1 cellular context compared by ENCODE assay signal in the genomic region with DNA sequence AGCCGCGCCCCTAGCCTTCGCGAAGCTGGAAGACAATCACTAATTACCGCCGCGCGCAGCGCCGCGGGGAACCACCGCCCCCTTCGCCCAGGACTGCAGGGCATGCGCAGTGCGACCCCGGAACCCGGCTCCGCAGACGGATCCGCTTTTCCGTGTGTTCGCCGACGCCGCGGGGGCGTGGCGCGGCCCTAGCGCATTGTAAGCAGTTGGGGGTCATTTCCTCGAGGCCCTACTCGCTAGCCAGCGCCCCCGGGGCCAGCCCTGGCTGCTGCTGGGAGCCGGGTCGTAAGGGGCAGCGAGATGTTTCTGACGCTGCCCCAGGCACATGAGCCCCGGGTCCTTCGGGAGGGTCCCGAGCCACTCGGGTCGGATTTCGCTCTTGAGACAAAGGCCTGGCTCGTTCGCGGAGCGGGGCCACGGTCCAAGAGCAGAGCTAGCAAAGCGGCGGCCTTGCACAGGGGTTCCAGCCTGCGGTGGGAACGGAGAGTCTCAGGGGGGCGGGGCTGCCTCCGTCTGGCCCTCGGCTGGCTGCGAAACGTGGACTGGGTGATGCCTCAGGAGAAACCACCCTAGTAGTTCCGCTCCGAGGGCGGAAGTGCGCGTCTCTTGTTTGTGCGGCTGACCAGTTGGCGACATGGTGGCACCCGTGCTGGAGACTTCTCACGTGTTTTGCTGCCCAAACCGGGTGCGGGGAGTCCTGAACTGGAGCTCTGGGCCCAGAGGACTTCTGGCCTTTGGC.
TF ChIP-seq lines count a peak whose summit lies in the region.

A gene with protein sequence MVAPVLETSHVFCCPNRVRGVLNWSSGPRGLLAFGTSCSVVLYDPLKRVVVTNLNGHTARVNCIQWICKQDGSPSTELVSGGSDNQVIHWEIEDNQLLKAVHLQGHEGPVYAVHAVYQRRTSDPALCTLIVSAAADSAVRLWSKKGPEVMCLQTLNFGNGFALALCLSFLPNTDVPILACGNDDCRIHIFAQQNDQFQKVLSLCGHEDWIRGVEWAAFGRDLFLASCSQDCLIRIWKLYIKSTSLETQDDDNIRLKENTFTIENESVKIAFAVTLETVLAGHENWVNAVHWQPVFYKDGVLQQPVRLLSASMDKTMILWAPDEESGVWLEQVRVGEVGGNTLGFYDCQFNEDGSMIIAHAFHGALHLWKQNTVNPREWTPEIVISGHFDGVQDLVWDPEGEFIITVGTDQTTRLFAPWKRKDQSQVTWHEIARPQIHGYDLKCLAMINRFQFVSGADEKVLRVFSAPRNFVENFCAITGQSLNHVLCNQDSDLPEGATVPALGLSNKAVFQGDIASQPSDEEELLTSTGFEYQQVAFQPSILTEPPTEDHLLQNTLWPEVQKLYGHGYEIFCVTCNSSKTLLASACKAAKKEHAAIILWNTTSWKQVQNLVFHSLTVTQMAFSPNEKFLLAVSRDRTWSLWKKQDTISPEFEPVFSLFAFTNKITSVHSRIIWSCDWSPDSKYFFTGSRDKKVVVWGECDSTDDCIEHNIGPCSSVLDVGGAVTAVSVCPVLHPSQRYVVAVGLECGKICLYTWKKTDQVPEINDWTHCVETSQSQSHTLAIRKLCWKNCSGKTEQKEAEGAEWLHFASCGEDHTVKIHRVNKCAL (plus strand): TSS at position 600 of the 739 bp plus-strand sequence. CDS start 35 bp downstream, at position 635.
A gene with protein sequence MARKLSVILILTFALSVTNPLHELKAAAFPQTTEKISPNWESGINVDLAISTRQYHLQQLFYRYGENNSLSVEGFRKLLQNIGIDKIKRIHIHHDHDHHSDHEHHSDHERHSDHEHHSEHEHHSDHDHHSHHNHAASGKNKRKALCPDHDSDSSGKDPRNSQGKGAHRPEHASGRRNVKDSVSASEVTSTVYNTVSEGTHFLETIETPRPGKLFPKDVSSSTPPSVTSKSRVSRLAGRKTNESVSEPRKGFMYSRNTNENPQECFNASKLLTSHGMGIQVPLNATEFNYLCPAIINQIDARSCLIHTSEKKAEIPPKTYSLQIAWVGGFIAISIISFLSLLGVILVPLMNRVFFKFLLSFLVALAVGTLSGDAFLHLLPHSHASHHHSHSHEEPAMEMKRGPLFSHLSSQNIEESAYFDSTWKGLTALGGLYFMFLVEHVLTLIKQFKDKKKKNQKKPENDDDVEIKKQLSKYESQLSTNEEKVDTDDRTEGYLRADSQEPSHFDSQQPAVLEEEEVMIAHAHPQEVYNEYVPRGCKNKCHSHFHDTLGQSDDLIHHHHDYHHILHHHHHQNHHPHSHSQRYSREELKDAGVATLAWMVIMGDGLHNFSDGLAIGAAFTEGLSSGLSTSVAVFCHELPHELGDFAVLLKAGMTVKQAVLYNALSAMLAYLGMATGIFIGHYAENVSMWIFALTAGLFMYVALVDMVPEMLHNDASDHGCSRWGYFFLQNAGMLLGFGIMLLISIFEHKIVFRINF (minus strand): TSS at position 41 of the 739 bp plus-strand sequence. CDS start 2,333 bp downstream, outside the sequence.

TF ChIP-seq in K562, 482 proteins besides CTCF, POLR2A, EP300 and RAD21 (continued from another document and continues in another):
- TF ChIP-seq, protein P1, sequence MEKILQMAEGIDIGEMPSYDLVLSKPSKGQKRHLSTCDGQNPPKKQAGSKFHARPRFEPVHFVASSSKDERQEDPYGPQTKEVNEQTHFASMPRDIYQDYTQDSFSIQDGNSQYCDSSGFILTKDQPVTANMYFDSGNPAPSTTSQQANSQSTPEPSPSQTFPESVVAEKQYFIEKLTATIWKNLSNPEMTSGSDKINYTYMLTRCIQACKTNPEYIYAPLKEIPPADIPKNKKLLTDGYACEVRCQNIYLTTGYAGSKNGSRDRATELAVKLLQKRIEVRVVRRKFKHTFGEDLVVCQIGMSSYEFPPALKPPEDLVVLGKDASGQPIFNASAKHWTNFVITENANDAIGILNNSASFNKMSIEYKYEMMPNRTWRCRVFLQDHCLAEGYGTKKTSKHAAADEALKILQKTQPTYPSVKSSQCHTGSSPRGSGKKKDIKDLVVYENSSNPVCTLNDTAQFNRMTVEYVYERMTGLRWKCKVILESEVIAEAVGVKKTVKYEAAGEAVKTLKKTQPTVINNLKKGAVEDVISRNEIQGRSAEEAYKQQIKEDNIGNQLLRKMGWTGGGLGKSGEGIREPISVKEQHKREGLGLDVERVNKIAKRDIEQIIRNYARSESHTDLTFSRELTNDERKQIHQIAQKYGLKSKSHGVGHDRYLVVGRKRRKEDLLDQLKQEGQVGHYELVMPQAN (IDR thresholded peaks at IDR 0.05; ENCODE audit: borderline replicate concordance), result peak; percentile 99
- TF ChIP-seq ZC3H11A (IDR thresholded peaks at IDR 0.05; ENCODE audit: low read depth, low read length) (no peak), MEF2A (IDR thresholded peaks at IDR 0.05; ENCODE audit: control insufficient read depth, low read depth, low read length) (no peak), GABPA (tag; conservative IDR thresholded peaks at IDR 0.05; ENCODE audit: low read depth) (peak; percentile 97), CTBP1 (IDR thresholded peaks at IDR 0.05; ENCODE audit: borderline replicate concordance) (0 out of 2 replicates have a peak, but pooled peaks have one; percentile 22), MTA3 (IDR thresholded peaks at IDR 0.05; ENCODE audit: borderline replicate concordance) (peak; percentile 57; the same call in 1 of the 2 replicates), ZNF121 (CRISPR knock-in tag; conservative IDR thresholded peaks at IDR 0.05) (no peak), ZNF445 (CRISPR knock-in tag; IDR thresholded peaks at IDR 0.05; ENCODE audit: low read depth) (no peak), PTRF (tag; IDR thresholded peaks at IDR 0.05) (no peak), ZNF75A (CRISPR knock-in tag; IDR thresholded peaks at IDR 0.05) (no peak), CHD1 (IDR thresholded peaks at IDR 0.05; ENCODE audit: low read length) (peak; percentile 96), TEAD1 (CRISPR knock-in tag; IDR thresholded peaks at IDR 0.05) (peak in 1 of 2 experiments; percentile 50; a peak in 1 of 4 replicates), FOXJ2 (tag; IDR thresholded peaks at IDR 0.05) (no peak), CHD2 (IDR thresholded peaks at IDR 0.05; ENCODE audit: low read depth, low read length) (peak; percentile 57; the same call in 1 of the 2 replicates), ZNF232 (CRISPR knock-in tag; IDR thresholded peaks at IDR 0.05) (peak; percentile 85; the same call in 1 of the 2 replicates), ZNF444 (CRISPR knock-in tag; IDR thresholded peaks at IDR 0.05) (no peak), MAZ (CRISPR knock-in tag; conservative IDR thresholded peaks at IDR 0.05 in 1 of 2, IDR thresholded peaks at IDR 0.05 in 1 of 2) (peak; percentile 88; a peak in 3 of 4 replicates), TGIF2 (CRISPR knock-in tag; IDR thresholded peaks at IDR 0.05) (peak; percentile 54; the same call in 1 of the 2 replicates), MTA1 (IDR thresholded peaks at IDR 0.05; ENCODE audit: borderline replicate concordance) (peak; percentile 37; the same call in 1 of the 2 replicates), NRF1 (conservative IDR thresholded peaks at IDR 0.05 in 1 of 2, IDR thresholded peaks at IDR 0.05 in 1 of 2) (peak; percentile 96 to 97), TCF7 (IDR thresholded peaks at IDR 0.05; ENCODE audit: borderline replicate concordance) (0 out of 2 replicates have a peak, but pooled peaks have one; percentile 37), BMI1 (IDR thresholded peaks at IDR 0.05; ENCODE audit: low read length) (no peak), PTTG1 (tag; IDR thresholded peaks at IDR 0.05; ENCODE audit: low read depth) (no peak), SMARCA5 (IDR thresholded peaks at IDR 0.05) (peak; percentile 47; the same call in 1 of the 2 replicates), NR2C1 (IDR thresholded peaks at IDR 0.05) (peak; percentile 32), NR2C1 (tag; IDR thresholded peaks at IDR 0.05) (0 out of 2 replicates have a peak, but pooled peaks have one; percentile 11), MTF1 (CRISPR knock-in tag; IDR thresholded peaks at IDR 0.05; ENCODE audit: borderline replicate concordance) (no peak), MCM7 (IDR thresholded peaks at IDR 0.05) (no peak), SPI1 (IDR thresholded peaks at IDR 0.05; ENCODE audit: borderline replicate concordance, low read depth, low read length) (peak; percentile 97), HMG20A (CRISPR knock-in tag; conservative IDR thresholded peaks at IDR 0.05) (no peak), GTF2A2 (tag; IDR thresholded peaks at IDR 0.05) (peak; percentile 73; the same call in 1 of the 2 replicates), PTBP1 (IDR thresholded peaks at IDR 0.05; ENCODE audit: low read depth, low read length) (no peak), JUNB (CRISPR knock-in tag; conservative IDR thresholded peaks at IDR 0.05) (no peak)
- TF ChIP-seq, protein P2, sequence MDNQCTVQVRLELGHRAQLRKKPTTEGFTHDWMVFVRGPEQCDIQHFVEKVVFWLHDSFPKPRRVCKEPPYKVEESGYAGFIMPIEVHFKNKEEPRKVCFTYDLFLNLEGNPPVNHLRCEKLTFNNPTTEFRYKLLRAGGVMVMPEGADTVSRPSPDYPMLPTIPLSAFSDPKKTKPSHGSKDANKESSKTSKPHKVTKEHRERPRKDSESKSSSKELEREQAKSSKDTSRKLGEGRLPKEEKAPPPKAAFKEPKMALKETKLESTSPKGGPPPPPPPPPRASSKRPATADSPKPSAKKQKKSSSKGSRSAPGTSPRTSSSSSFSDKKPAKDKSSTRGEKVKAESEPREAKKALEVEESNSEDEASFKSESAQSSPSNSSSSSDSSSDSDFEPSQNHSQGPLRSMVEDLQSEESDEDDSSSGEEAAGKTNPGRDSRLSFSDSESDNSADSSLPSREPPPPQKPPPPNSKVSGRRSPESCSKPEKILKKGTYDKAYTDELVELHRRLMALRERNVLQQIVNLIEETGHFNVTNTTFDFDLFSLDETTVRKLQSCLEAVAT (IDR thresholded peaks at IDR 0.05), result no peak
- TF ChIP-seq, protein P3, sequence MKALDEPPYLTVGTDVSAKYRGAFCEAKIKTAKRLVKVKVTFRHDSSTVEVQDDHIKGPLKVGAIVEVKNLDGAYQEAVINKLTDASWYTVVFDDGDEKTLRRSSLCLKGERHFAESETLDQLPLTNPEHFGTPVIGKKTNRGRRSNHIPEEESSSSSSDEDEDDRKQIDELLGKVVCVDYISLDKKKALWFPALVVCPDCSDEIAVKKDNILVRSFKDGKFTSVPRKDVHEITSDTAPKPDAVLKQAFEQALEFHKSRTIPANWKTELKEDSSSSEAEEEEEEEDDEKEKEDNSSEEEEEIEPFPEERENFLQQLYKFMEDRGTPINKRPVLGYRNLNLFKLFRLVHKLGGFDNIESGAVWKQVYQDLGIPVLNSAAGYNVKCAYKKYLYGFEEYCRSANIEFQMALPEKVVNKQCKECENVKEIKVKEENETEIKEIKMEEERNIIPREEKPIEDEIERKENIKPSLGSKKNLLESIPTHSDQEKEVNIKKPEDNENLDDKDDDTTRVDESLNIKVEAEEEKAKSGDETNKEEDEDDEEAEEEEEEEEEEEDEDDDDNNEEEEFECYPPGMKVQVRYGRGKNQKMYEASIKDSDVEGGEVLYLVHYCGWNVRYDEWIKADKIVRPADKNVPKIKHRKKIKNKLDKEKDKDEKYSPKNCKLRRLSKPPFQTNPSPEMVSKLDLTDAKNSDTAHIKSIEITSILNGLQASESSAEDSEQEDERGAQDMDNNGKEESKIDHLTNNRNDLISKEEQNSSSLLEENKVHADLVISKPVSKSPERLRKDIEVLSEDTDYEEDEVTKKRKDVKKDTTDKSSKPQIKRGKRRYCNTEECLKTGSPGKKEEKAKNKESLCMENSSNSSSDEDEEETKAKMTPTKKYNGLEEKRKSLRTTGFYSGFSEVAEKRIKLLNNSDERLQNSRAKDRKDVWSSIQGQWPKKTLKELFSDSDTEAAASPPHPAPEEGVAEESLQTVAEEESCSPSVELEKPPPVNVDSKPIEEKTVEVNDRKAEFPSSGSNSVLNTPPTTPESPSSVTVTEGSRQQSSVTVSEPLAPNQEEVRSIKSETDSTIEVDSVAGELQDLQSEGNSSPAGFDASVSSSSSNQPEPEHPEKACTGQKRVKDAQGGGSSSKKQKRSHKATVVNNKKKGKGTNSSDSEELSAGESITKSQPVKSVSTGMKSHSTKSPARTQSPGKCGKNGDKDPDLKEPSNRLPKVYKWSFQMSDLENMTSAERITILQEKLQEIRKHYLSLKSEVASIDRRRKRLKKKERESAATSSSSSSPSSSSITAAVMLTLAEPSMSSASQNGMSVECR (CRISPR knock-in tag; IDR thresholded peaks at IDR 0.05), result peak; percentile 91
- TF ChIP-seq, protein P4, sequence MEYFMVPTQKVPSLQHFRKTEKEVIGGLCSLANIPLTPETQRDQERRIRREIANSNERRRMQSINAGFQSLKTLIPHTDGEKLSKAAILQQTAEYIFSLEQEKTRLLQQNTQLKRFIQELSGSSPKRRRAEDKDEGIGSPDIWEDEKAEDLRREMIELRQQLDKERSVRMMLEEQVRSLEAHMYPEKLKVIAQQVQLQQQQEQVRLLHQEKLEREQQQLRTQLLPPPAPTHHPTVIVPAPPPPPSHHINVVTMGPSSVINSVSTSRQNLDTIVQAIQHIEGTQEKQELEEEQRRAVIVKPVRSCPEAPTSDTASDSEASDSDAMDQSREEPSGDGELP (CRISPR knock-in tag; IDR thresholded peaks at IDR 0.05; ENCODE audit: borderline replicate concordance), result peak; percentile 78
- TF ChIP-seq, protein P5, sequence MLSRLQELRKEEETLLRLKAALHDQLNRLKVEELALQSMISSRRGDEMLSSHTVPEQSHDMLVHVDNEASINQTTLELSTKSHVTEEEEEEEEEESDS (CRISPR knock-in tag; IDR thresholded peaks at IDR 0.05), result no peak
- TF ChIP-seq, protein P6, sequence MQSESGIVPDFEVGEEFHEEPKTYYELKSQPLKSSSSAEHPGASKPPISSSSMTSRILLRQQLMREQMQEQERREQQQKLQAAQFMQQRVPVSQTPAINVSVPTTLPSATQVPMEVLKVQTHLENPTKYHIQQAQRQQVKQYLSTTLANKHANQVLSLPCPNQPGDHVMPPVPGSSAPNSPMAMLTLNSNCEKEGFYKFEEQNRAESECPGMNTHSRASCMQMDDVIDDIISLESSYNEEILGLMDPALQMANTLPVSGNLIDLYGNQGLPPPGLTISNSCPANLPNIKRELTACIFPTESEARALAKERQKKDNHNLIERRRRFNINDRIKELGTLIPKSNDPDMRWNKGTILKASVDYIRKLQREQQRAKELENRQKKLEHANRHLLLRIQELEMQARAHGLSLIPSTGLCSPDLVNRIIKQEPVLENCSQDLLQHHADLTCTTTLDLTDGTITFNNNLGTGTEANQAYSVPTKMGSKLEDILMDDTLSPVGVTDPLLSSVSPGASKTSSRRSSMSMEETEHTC (IDR thresholded peaks at IDR 0.05), result no peak
- TF ChIP-seq, protein P7, sequence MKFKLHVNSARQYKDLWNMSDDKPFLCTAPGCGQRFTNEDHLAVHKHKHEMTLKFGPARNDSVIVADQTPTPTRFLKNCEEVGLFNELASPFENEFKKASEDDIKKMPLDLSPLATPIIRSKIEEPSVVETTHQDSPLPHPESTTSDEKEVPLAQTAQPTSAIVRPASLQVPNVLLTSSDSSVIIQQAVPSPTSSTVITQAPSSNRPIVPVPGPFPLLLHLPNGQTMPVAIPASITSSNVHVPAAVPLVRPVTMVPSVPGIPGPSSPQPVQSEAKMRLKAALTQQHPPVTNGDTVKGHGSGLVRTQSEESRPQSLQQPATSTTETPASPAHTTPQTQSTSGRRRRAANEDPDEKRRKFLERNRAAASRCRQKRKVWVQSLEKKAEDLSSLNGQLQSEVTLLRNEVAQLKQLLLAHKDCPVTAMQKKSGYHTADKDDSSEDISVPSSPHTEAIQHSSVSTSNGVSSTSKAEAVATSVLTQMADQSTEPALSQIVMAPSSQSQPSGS (CRISPR knock-in tag; IDR thresholded peaks at IDR 0.05), result no peak
- TF ChIP-seq, protein P8, sequence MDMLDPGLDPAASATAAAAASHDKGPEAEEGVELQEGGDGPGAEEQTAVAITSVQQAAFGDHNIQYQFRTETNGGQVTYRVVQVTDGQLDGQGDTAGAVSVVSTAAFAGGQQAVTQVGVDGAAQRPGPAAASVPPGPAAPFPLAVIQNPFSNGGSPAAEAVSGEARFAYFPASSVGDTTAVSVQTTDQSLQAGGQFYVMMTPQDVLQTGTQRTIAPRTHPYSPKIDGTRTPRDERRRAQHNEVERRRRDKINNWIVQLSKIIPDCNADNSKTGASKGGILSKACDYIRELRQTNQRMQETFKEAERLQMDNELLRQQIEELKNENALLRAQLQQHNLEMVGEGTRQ (CRISPR knock-in tag; IDR thresholded peaks at IDR 0.05), result no peak
